11 cellular contexts compared by ENCODE assay signal in the genomic region with DNA sequence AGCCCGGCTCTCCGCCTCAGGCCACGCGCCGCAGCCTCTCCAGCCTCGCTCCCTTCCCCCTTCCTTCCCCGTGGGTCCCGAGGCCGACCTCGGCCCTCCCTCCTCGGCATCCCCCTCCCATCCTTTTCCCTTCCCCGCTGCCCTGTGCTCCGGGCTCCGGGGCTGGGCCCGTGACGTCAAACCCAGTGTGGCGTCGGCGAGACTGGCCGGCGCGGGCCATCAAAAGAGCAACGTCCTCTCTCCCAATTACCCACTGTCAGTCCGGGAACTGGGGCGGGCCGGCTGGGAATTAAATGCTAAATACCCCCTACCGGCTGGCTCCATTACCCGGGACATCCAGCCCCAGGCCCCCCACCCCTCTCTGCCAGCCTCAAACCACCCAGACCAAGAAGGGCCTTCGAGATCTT. TPM values are rescaled to one million over a fixed set of nuclear protein-coding genes. Genes with fewer than 3 reads are reported as not detected.
DNase-seq lines count a peak whose midpoint lies in the region; ATAC-seq and TF ChIP-seq lines count a peak whose summit lies in the region.
"Had no signal": no experiment of that assay in that cellular context is flagged by ENCODE, and none has a peak within 500 bp of the region (broad histone marks: within the 10 kb centered on the region; RNA-seq: fewer than 3 reads in every experiment).

No MANE protein-coding gene starts in this region.

- H3K9ac ChIP-seq in ES-I3 (ENCODE audit: low read depth, low read length), result peak overlapping the region; percentile 49; the same call in 1 of the 2 replicates

- H2AFZ ChIP-seq in PC-9 (0 out of 2 replicates have a peak overlapping the region, but pooled peaks have one; percentile 48), osteoblast (ENCODE audit: low read length) (no peak overlapping the region)

- ATAC-seq in effector memory CD8-positive, alpha-beta T cell (replicated peaks), result no peak
- ATAC-seq in HG02938 (IDR thresholded peaks at IDR 0.05; ENCODE audit: unreplicated experiment) (no peak), GM19397 (IDR thresholded peaks at IDR 0.05; ENCODE audit: unreplicated experiment) (no peak)

- H3K27me3 ChIP-seq in PC-9 (ENCODE audit: insufficient read depth, low read depth), result no peaks in the 10 kb centered on the region
- peaks cover 93% of the 10 kb centered on the region for H3K27me3 ChIP-seq in osteoblast (ENCODE audit: insufficient read depth, low read length)

- H3K9me3 Mint-ChIP-seq in effector memory CD8-positive, alpha-beta T cell, result no peaks in the 10 kb centered on the region

- POLR2A ChIA-PET in PC-9 (lab: Charles Lee; ENCODE audit: unreplicated experiment), result no interaction called here

- TF ChIP-seq CTCF in PC-9 (conservative IDR thresholded peaks at IDR 0.05) (no peak), osteoblast (IDR thresholded peaks at IDR 0.05; ENCODE audit: extremely low read depth, low read depth, low read length) (no peak)

- H3K27ac Mint-ChIP-seq in effector memory CD8-positive, alpha-beta T cell, result peak overlapping the region in 1 of 2 donors; percentile 97

- no peaks in the 10 kb centered on the region for H3F3A ChIP-seq in PC-9 (ENCODE audit: insufficient read depth, low read depth)

- no peaks in the 10 kb centered on the region for H4K20me1 ChIP-seq in PC-9 (ENCODE audit: insufficient read depth)
- H4K20me1 ChIP-seq in osteoblast (ENCODE audit: insufficient read depth, low read length), result no peaks in the 10 kb centered on the region

- no peaks in the 10 kb centered on the region for H3K9me2 ChIP-seq in PC-9 (ENCODE audit: insufficient read depth)

- intact Hi-C loops in PC-9 (cut with micrococcal nuclease; ENCODE audit: unreplicated experiment), result loop anchor here (2.0 to 10.0 kb wide), 7 partner anchors 141 to 1155 kb away; no protein-coding TSS in a partner anchor

- peaks cover 40 to 52% of the 10 kb centered on the region in 2 donors for H3K4me1 Mint-ChIP-seq in effector memory CD8-positive, alpha-beta T cell (ENCODE audit: low read depth in 2 of 2)

- DNase-seq in PC-9 (no peak), osteoblast (ENCODE audit: insufficient read length, low spot score, missing footprints) (peak; percentile 81), middle frontal gyrus (ENCODE audit: extremely low spot score, low spot score) (no peak), hepatic stellate cell (ENCODE audit: low spot score) (no peak)
- no peak for DNase-seq in effector memory CD8-positive, alpha-beta T cell
- DNase-seq: colonic mucosa, occipital lobe had no signal

- H3K9me3 ChIP-seq in ES-I3 (ENCODE audit: control insufficient read depth, insufficient read depth, low read length) (no peaks in the 10 kb centered on the region; the same call in 1 of the 2 replicates), PC-9 (ENCODE audit: insufficient read depth, low read depth) (no peaks in the 10 kb centered on the region), osteoblast (ENCODE audit: low read depth, low read length) (no peaks in the 10 kb centered on the region)
- H3K9me3 ChIP-seq: colonic mucosa had no signal

- H3K27me3 Mint-ChIP-seq in effector memory CD8-positive, alpha-beta T cell, result peaks cover 37 to 60% of the 10 kb centered on the region in 2 donors

- H3K4me3 ChIP-seq in PC-9 (peak overlapping the region; percentile 50; the same call in 1 of the 2 replicates), osteoblast (ENCODE audit: insufficient read depth, low read length) (no peak overlapping the region)
- H3K4me3 ChIP-seq: colonic mucosa, SK-N-MC had no signal

- H3K79me2 ChIP-seq in PC-9 (ENCODE audit: low read depth) (peaks cover 27% of the 10 kb centered on the region), osteoblast (ENCODE audit: insufficient read depth, low read length) (no peaks in the 10 kb centered on the region)

- H3K4me2 ChIP-seq in PC-9 (peak overlapping the region; percentile 58), osteoblast (ENCODE audit: insufficient read depth, low read length) (no peak overlapping the region)

- peak overlapping the region; percentile 74 to 90 for H3K4me3 Mint-ChIP-seq in effector memory CD8-positive, alpha-beta T cell

- peaks cover 14% of the 10 kb centered on the region for H3K4me1 ChIP-seq in ES-I3 (ENCODE audit: insufficient read depth, low read length)
- H3K4me1 ChIP-seq in PC-9 (replicated peaks; ENCODE audit: insufficient read depth), result no peaks in the 10 kb centered on the region
- H3K4me1 ChIP-seq in osteoblast (ENCODE audit: insufficient read depth, low read length), result peaks cover 6% of the 10 kb centered on the region

- peaks cover 66% of the 10 kb centered on the region for H3K36me3 Mint-ChIP-seq in effector memory CD8-positive, alpha-beta T cell (ENCODE audit: insufficient read depth)

- no peaks in the 10 kb centered on the region for H3K36me3 ChIP-seq in ES-I3 (ENCODE audit: insufficient read depth, low read length)
- H3K36me3 ChIP-seq in PC-9 (ENCODE audit: low read depth), result no peaks in the 10 kb centered on the region
- no peaks in the 10 kb centered on the region for H3K36me3 ChIP-seq in osteoblast (ENCODE audit: insufficient read depth, low read length)
- H3K36me3 ChIP-seq: colonic mucosa had no signal

- no TSS peak for BruUV-seq in PC-9 (replicated peaks; lab: Mats Ljungman, UMichigan)

- CTCF ChIA-PET in PC-9 (lab: Charles Lee), result no interaction called here

- peak overlapping the region; percentile 49; the same call in 1 of the 2 replicates for H3K27ac ChIP-seq in PC-9
- no peak overlapping the region for H3K27ac ChIP-seq in osteoblast (ENCODE audit: low read depth, low read length)
- H3K27ac ChIP-seq: colonic mucosa, SK-N-MC had no signal

RNA-seq across cellular contexts. Expression of gene GATA3, which starts 2.6 kb away (rescaled TPM):
- total RNA-seq in PC-9 (2021) (41.2 and 43.6 TPM in 2 replicates), osteoblast (not detected in 2 replicates)
- total RNA-seq: occipital lobe had no signal

Comparison
In these comparisons a context has a peak if more than half of its experiments do, and no peak if none do; other contexts are left out.
1. RNA of gene GATA3, which starts 2.6 kb away (total RNA-seq): 41.2 to 43.6 TPM in PC-9; not detected in osteoblast; every median in the first group is over 10 times any median in the second.